ENCODE assay signal across 29 cellular contexts in the genomic region with DNA sequence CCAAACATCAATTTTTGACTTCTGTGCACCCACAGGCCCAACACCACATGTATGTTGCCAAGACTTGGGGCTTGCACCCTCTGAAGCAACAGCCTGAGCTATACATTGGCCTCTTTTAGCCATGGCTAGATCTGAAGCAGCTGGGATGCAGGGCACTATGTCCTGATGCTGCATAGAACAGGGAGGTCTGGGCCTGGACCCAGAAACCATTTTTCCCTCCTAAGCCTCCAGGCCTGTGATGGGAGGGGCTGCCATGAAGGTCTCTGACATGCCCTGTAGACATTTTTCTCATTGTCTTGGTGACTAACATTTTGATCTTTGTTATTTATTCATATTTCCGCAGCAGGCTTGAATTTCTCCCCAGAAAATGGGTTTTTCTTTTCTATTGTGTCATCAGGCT.
"Had no signal": no experiment of that assay in that cellular context is flagged by ENCODE, and none has a peak within 500 bp of the region (broad histone marks: within the 10 kb centered on the region; RNA-seq: fewer than 3 reads in every experiment).

No MANE protein-coding gene starts in this region.

- H3K27ac Mint-ChIP-seq: stimulated activated effector memory CD8-positive, alpha-beta T cell treated with anti-CD3 and anti-CD28 coated beads, Interleukin-12 subunit alpha, Interleukin-12 subunit beta, amount 100 ng/mL, for 72 hours; stimulated activated memory B cell treated with anti-CD40 and anti-IgM and Interleukin-4, amounts not matched to agents 10 μg/mL and 1 μg/mL and 100 μg/mL, for 72 hours; stimulated activated naive B cell treated with anti-CD40 and anti-IgM and Interleukin-4, amounts not matched to agents 10 μg/mL and 1 μg/mL and 100 μg/mL, for 72 hours; stimulated activated naive CD8-positive, alpha-beta T cell treated with anti-CD3 and anti-CD28 coated beads, Interleukin-15, amount 100 ng/mL, for 72 hours; stimulated activated naive CD8-positive, alpha-beta T cell treated with anti-CD3 and anti-CD28 coated beads, Interleukin-15, Interleukin-2, amounts not matched to agents 100 ng/mL and 50 ng/mL, for 24 hours; type B pancreatic cell had no signal

- ATAC-seq: stimulated activated effector memory CD8-positive, alpha-beta T cell treated with anti-CD3 and anti-CD28 coated beads, Interleukin-12 subunit alpha, Interleukin-12 subunit beta, amount 100 ng/mL, for 72 hours; stimulated activated memory B cell treated with anti-CD40 and anti-IgM and Interleukin-4, amounts not matched to agents 10 μg/mL and 1 μg/mL and 100 μg/mL, for 72 hours; stimulated activated naive B cell treated with anti-CD40 and anti-IgM and Interleukin-4, amounts not matched to agents 10 μg/mL and 1 μg/mL and 100 μg/mL, for 72 hours; stimulated activated naive CD8-positive, alpha-beta T cell treated with anti-CD3 and anti-CD28 coated beads, Interleukin-15, amount 100 ng/mL, for 72 hours; stimulated activated naive CD8-positive, alpha-beta T cell treated with anti-CD3 and anti-CD28 coated beads, Interleukin-15, Interleukin-2, amounts not matched to agents 100 U/mL and 50 U/mL, for 24 hours; upper lobe of right lung had no signal

- H3K27me3 ChIP-seq: stomach, suprapubic skin, testis, thyroid gland, tibial artery, tibial nerve, transverse colon, upper lobe of left lung, upper lobe of right lung, uterus, vagina had no signal

- H3K9me3 Mint-ChIP-seq: type B pancreatic cell had no signal

- H3K9me3 ChIP-seq: suprapubic skin, testis, thoracic aorta, thyroid gland, tibial artery, transverse colon, upper lobe of right lung, uterus, vagina had no signal

- H3K36me3 ChIP-seq: stomach, suprapubic skin, thoracic aorta, thyroid gland, tibial artery, tibial nerve, transverse colon, upper lobe of left lung, upper lobe of right lung, uterus, vagina had no signal

- H3K4me3 Mint-ChIP-seq: stimulated activated effector memory CD8-positive, alpha-beta T cell treated with anti-CD3 and anti-CD28 coated beads, Interleukin-12 subunit alpha, Interleukin-12 subunit beta, amount 100 ng/mL, for 72 hours; stimulated activated memory B cell treated with anti-CD40 and anti-IgM and Interleukin-4, amounts not matched to agents 10 μg/mL and 1 μg/mL and 100 μg/mL, for 72 hours; stimulated activated naive B cell treated with anti-CD40 and anti-IgM and Interleukin-4, amounts not matched to agents 10 μg/mL and 1 μg/mL and 100 μg/mL, for 72 hours; stimulated activated naive CD8-positive, alpha-beta T cell treated with anti-CD3 and anti-CD28 coated beads, Interleukin-15, amount 100 ng/mL, for 72 hours; stimulated activated naive CD8-positive, alpha-beta T cell treated with anti-CD3 and anti-CD28 coated beads, Interleukin-15, Interleukin-2, amounts not matched to agents 100 ng/mL and 50 ng/mL, for 24 hours; type B pancreatic cell had no signal

- FAIRE-seq: urothelium cell line had no signal

- H3K4me1 ChIP-seq: stomach, suprapubic skin, testis, thyroid gland, tibial artery, tibial nerve, transverse colon, upper lobe of left lung, upper lobe of right lung, uterus, vagina had no signal

- H3K4me1 Mint-ChIP-seq: stimulated activated effector memory CD8-positive, alpha-beta T cell treated with anti-CD3 and anti-CD28 coated beads, Interleukin-12 subunit alpha, Interleukin-12 subunit beta, amount 100 ng/mL, for 72 hours; stimulated activated memory B cell treated with anti-CD40 and anti-IgM and Interleukin-4, amounts not matched to agents 10 μg/mL and 1 μg/mL and 100 μg/mL, for 72 hours; stimulated activated naive B cell treated with anti-CD40 and anti-IgM and Interleukin-4, amounts not matched to agents 10 μg/mL and 1 μg/mL and 100 μg/mL, for 72 hours; stimulated activated naive CD8-positive, alpha-beta T cell treated with anti-CD3 and anti-CD28 coated beads, Interleukin-15, amount 100 ng/mL, for 72 hours had no signal

- H3K4me3 ChIP-seq: stomach, suprapubic skin, testis, thoracic aorta, thyroid gland, tibial artery, tibial nerve, transverse colon, upper lobe of left lung, upper lobe of right lung, uterus, vagina had no signal

- DNase-seq: stimulated activated CD4-positive, alpha-beta T cell treated with anti-CD3 and anti-CD28 coated beads, Interleukin-2, amount 100 ng/mL, for 48 hours; stimulated activated CD4-positive, alpha-beta T cell treated with anti-CD3 and anti-CD28 coated beads, Interleukin-4, amount 100 ng/mL, for 1 hour; stimulated activated CD4-positive, alpha-beta T cell treated with anti-CD3 and anti-CD28 coated beads, Interleukin-4, amount 100 ng/mL, for 24 hours; stimulated activated CD4-positive, alpha-beta T cell treated with anti-CD3 and anti-CD28 coated beads, Interleukin-4, amount 100 ng/mL, for 4 hours; stimulated activated CD8-positive, alpha-beta memory T cell treated with anti-CD3 and anti-CD28 coated beads, Interleukin-4, amount 100 ng/mL, for 48 hours; stimulated activated naive B cell treated with anti-CD40 and anti-IgM and Interleukin-4, amounts not matched to agents 10 μg/mL and 1 μg/mL and 100 μg/mL, for 72 hours; stimulated activated naive CD4-positive, alpha-beta T cell; stimulated activated naive CD4-positive, alpha-beta T cell treated with Interleukin-2 at 50 U/mL for 16 hours; stimulated activated naive CD8-positive, alpha-beta T cell treated with anti-CD3 and anti-CD28 coated beads, Interleukin-15, amount 100 ng/mL, for 72 hours; stimulated activated naive CD8-positive, alpha-beta T cell treated with anti-CD3 and anti-CD28 coated beads, Interleukin-15, Interleukin-2, amounts not matched to agents 100 U/mL and 50 U/mL, for 24 hours; stomach; substantia nigra; testis; thyroid gland; tibial artery; transverse colon; trophoblast cell; upper lobe of left lung; upper lobe of right lung; uterus had no signal

- H3K27ac ChIP-seq: stomach, suprapubic skin, testis, thoracic aorta, thyroid gland, tibial artery, tibial nerve, transverse colon, upper lobe of left lung, upper lobe of right lung, uterus, vagina had no signal

- H3K36me3 Mint-ChIP-seq: stimulated activated effector memory CD8-positive, alpha-beta T cell treated with anti-CD3 and anti-CD28 coated beads, Interleukin-12 subunit alpha, Interleukin-12 subunit beta, amount 100 ng/mL, for 72 hours; stimulated activated memory B cell treated with anti-CD40 and anti-IgM and Interleukin-4, amounts not matched to agents 10 μg/mL and 1 μg/mL and 100 μg/mL, for 72 hours; stimulated activated naive B cell treated with anti-CD40 and anti-IgM and Interleukin-4, amounts not matched to agents 10 μg/mL and 1 μg/mL and 100 μg/mL, for 72 hours; type B pancreatic cell had no signal

- H3K27me3 Mint-ChIP-seq: stimulated activated memory B cell treated with anti-CD40 and anti-IgM and Interleukin-4, amounts not matched to agents 10 μg/mL and 1 μg/mL and 100 μg/mL, for 72 hours; stimulated activated naive B cell treated with anti-CD40 and anti-IgM and Interleukin-4, amounts not matched to agents 10 μg/mL and 1 μg/mL and 100 μg/mL, for 72 hours; stimulated activated naive CD8-positive, alpha-beta T cell treated with anti-CD3 and anti-CD28 coated beads, Interleukin-15, amount 100 ng/mL, for 72 hours; stimulated activated naive CD8-positive, alpha-beta T cell treated with anti-CD3 and anti-CD28 coated beads, Interleukin-15, Interleukin-2, amounts not matched to agents 100 ng/mL and 50 ng/mL, for 24 hours; type B pancreatic cell had no signal
